In the genomic region with DNA sequence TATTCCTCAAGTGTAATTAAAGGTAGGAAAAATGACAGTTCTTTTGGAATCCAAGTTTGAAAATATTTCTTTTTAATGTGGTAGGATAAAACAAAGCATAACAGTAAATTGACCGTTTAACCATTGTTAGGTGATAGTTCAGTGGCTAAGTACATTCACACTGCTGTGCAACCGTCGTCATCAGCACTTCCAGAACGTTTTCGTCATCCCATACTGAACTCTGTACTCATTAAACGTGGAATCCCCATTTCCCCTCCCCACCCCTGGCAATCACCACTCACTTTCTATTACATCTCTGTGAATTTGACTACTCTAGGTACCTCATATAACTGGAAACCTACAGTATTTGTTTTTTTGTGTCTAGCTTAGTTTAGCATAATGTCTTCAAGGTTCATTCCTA, we compare ENCODE assay signal across 22 cellular contexts.
"Had no signal": no experiment of that assay in that cellular context is flagged by ENCODE, and none has a peak within 500 bp of the region (broad histone marks: within the 10 kb centered on the region; RNA-seq: fewer than 3 reads in every experiment).

No MANE protein-coding gene starts in this region.

- H3K36me3 ChIP-seq: esophagus muscularis mucosa, gastrocnemius medialis, heart right ventricle, prostate gland, stomach, thoracic aorta had no signal

- H3K4me3 Mint-ChIP-seq: central memory CD8-positive, alpha-beta T cell; naive B cell; nephron progenitor cell; type B pancreatic cell had no signal

- ATAC-seq: gastrocnemius medialis, heart right ventricle, left cardiac atrium, sciatic nerve had no signal

- FAIRE-seq: urothelium cell line had no signal

- H3K4me3 ChIP-seq: esophagus muscularis mucosa, gastrocnemius medialis, heart right ventricle, prostate gland, stomach, thoracic aorta had no signal

- H3K4me1 ChIP-seq: esophagus muscularis mucosa, gastrocnemius medialis, heart right ventricle, parathyroid adenoma, prostate gland had no signal

- H3K9me3 ChIP-seq: esophagus muscularis mucosa, gastrocnemius medialis, heart right ventricle, prostate gland, stomach, thoracic aorta had no signal

- H3K4me1 Mint-ChIP-seq: central memory CD8-positive, alpha-beta T cell; naive B cell had no signal

- H3K27ac ChIP-seq: epithelial cell of prostate, esophagus muscularis mucosa, gastrocnemius medialis, heart right ventricle, parathyroid adenoma, prostate gland, stomach, thoracic aorta had no signal

- H3K27me3 Mint-ChIP-seq: naive B cell, type B pancreatic cell had no signal

- DNase-seq: effector memory CD4-positive, alpha-beta T cell; gastrocnemius medialis; heart right ventricle; islet precursor cell; left cardiac atrium; mammary epithelial cell; naive B cell; nephron progenitor cell; retina; stimulated activated CD4-positive, alpha-beta T cell treated with anti-CD3 and anti-CD28 coated beads, Interleukin-12 subunit alpha, Interleukin-12 subunit beta, amount 100 ng/mL, for 4 hours; stimulated activated naive CD4-positive, alpha-beta T cell; stomach; substantia nigra had no signal

- H3K9me3 Mint-ChIP-seq: central memory CD8-positive, alpha-beta T cell; naive B cell; nephron progenitor cell; type B pancreatic cell had no signal

- H3K27ac Mint-ChIP-seq: nephron progenitor cell, type B pancreatic cell had no signal

- H3K27me3 ChIP-seq: esophagus muscularis mucosa, gastrocnemius medialis, heart right ventricle, stomach had no signal

- H3K36me3 Mint-ChIP-seq: naive B cell, type B pancreatic cell had no signal
